Comparison of ENCODE assay signal across 14 cellular contexts in genomic region chr9:98852463-98852735, GRCh38. TPM values are rescaled to one million over a fixed set of nuclear protein-coding genes. Genes with fewer than 3 reads are reported as not detected.
DNase-seq lines count a peak whose midpoint lies in the region; ATAC-seq and TF ChIP-seq lines count a peak whose summit lies in the region.
"Had no signal": no experiment of that assay in that cellular context is flagged by ENCODE, and none has a peak within 500 bp of the region (broad histone marks: within the 10 kb centered on the region; RNA-seq: fewer than 3 reads in every experiment).

No MANE protein-coding gene starts in this region.

- H3K27me3 Mint-ChIP-seq in stimulated activated memory B cell treated with anti-CD40 and anti-IgM and Interleukin-4, amounts not matched to agents 10 μg/mL and 1 μg/mL and 100 μg/mL, for 72 hours: peaks cover 5% of the 10 kb centered on the region

- H4K20me1 ChIP-seq in OCI-LY1 (ENCODE audit: insufficient read depth, low read length): no peaks in the 10 kb centered on the region

- no peak for TF ChIP-seq POLR2A in esophagus muscularis mucosa (IDR thresholded peaks at IDR 0.05; ENCODE audit: low read depth)

- H3K4me3 ChIP-seq in OCI-LY1 (ENCODE audit: low read depth, low read length, poor library complexity, severe bottlenecking): no peak overlapping the region
- H3K4me3 ChIP-seq in esophagus muscularis mucosa: no peak overlapping the region
- no peak overlapping the region for H3K4me3 ChIP-seq in trophoblast cell (ENCODE audit: low read depth, low read length)
- H3K4me3 ChIP-seq: A549, HAP-1 had no signal

- TF ChIP-seq CTCF in OCI-LY1 (IDR thresholded peaks at IDR 0.05; ENCODE audit: low read length): no peak
- TF ChIP-seq CTCF in esophagus muscularis mucosa (IDR thresholded peaks at IDR 0.05): no peak

- peaks cover 4% of the 10 kb centered on the region; the same call in 1 of the 2 replicates for H3K36me3 ChIP-seq in OCI-LY1 (ENCODE audit: insufficient read depth, low read length)
- no peaks in the 10 kb centered on the region for H3K36me3 ChIP-seq in esophagus muscularis mucosa
- no peaks in the 10 kb centered on the region for H3K36me3 ChIP-seq in trophoblast cell (ENCODE audit: control insufficient read depth in 1 of 2, insufficient read depth in 2 of 2, low read length in 2 of 2)
- H3K36me3 ChIP-seq: BE2C, HAP-1 had no signal

- peak overlapping the region; percentile 67 for H2BK5ac ChIP-seq in trophoblast cell (ENCODE audit: low read depth, low read length, poor library complexity)

- H2BK12ac ChIP-seq in trophoblast cell (ENCODE audit: low read length): peak overlapping the region; percentile 64

- H3K4me1 ChIP-seq in OCI-LY1 (ENCODE audit: insufficient read depth, low read length, severe bottlenecking) (peaks cover 16% of the 10 kb centered on the region), esophagus muscularis mucosa (peaks cover 5 to 50% (median 43%) of the 10 kb centered on the region in 4 donors), trophoblast cell (ENCODE audit: control insufficient read depth in 1 of 2, insufficient read depth in 2 of 2, low read length in 2 of 2) (peaks cover 5% of the 10 kb centered on the region in 2 experiments)
- H3K4me1 ChIP-seq: A549, BE2C, HAP-1 had no signal

- peak overlapping the region; percentile 13 for H3K18ac ChIP-seq in trophoblast cell (ENCODE audit: low read length)

- H4K12ac ChIP-seq in trophoblast cell (ENCODE audit: low read depth, low read length): no peak overlapping the region

- no peak overlapping the region for H2AK5ac ChIP-seq in trophoblast cell (ENCODE audit: low read length)

- peaks cover 3% of the 10 kb centered on the region for H3K79me1 ChIP-seq in trophoblast cell (ENCODE audit: low read length)

- peak overlapping the region; percentile 52 for H3K14ac ChIP-seq in trophoblast cell (ENCODE audit: low read length)

- H3K36me3 Mint-ChIP-seq in stimulated activated memory B cell treated with anti-CD40 and anti-IgM and Interleukin-4, amounts not matched to agents 10 μg/mL and 1 μg/mL and 100 μg/mL, for 72 hours: no peaks in the 10 kb centered on the region

- no peaks in the 10 kb centered on the region for H3F3A ChIP-seq in OCI-LY1 (ENCODE audit: insufficient read depth, low read length)

- H3K9me3 ChIP-seq in OCI-LY1 (ENCODE audit: low read length): peaks cover 3% of the 10 kb centered on the region; the same call in 1 of the 2 replicates
- no peaks in the 10 kb centered on the region for H3K9me3 ChIP-seq in esophagus muscularis mucosa
- H3K9me3 ChIP-seq in trophoblast cell (ENCODE audit: insufficient read depth, low read depth, low read length): no peaks in the 10 kb centered on the region
- H3K9me3 ChIP-seq: BE2C, HAP-1 had no signal

- no peaks in the 10 kb centered on the region for H3K4me1 Mint-ChIP-seq in stimulated activated memory B cell treated with anti-CD40 and anti-IgM and Interleukin-4, amounts not matched to agents 10 μg/mL and 1 μg/mL and 100 μg/mL, for 72 hours

- DNase-seq in esophagus muscularis mucosa (ENCODE audit: extremely low spot score) (no peak), trophoblast cell (no peak), DMS53 (lab: John Stamatoyannopoulos, UW) (no peak)
- DNase-seq: BE2C; Calu3; CD8-positive, alpha-beta memory T cell; DMS 273 treated with DMSO at 0.1 percent for 48 hours; DMS79 treated with DMSO at 0.1 percent for 48 hours had no signal

- H3K9me3 Mint-ChIP-seq in stimulated activated memory B cell treated with anti-CD40 and anti-IgM and Interleukin-4, amounts not matched to agents 10 μg/mL and 1 μg/mL and 100 μg/mL, for 72 hours: peaks cover 10% of the 10 kb centered on the region

- intact Hi-C loops in esophagus muscularis mucosa (cut with DNase I): no loop called here

- H3K27ac ChIP-seq in OCI-LY1 (ENCODE audit: low read depth, low read length, poor library complexity, severe bottlenecking) (no peak overlapping the region), esophagus muscularis mucosa (replicated peaks in 1 of 4) (peak overlapping the region in 3 of 4 donors; percentile 14 to 86 (median 79)), trophoblast cell (ENCODE audit: low read depth, low read length) (no peak overlapping the region)
- H3K27ac ChIP-seq: A549 had no signal

- H3K27ac Mint-ChIP-seq in stimulated activated memory B cell treated with anti-CD40 and anti-IgM and Interleukin-4, amounts not matched to agents 10 μg/mL and 1 μg/mL and 100 μg/mL, for 72 hours: no peak overlapping the region

- H3K9me2 ChIP-seq in OCI-LY1 (ENCODE audit: low read depth, low read length): no peaks in the 10 kb centered on the region

- H4K91ac ChIP-seq in trophoblast cell (ENCODE audit: low read depth, low read length): peak overlapping the region; percentile 91

- TF ChIP-seq EP300 in esophagus muscularis mucosa (IDR thresholded peaks at IDR 0.05): no peak

- H3K9ac ChIP-seq in OCI-LY1 (ENCODE audit: low read length): no peak overlapping the region; the same call in 1 of the 2 replicates
- H3K9ac ChIP-seq in trophoblast cell (ENCODE audit: low read length): no peak overlapping the region

- peak overlapping the region; percentile 78 for H2BK120ac ChIP-seq in trophoblast cell (ENCODE audit: insufficient read depth, low read length, poor library complexity)

- H3K27me3 ChIP-seq in OCI-LY1 (ENCODE audit: insufficient read depth, low read length): no peaks in the 10 kb centered on the region; the same call in 1 of the 2 replicates
- no peaks in the 10 kb centered on the region for H3K27me3 ChIP-seq in esophagus muscularis mucosa
- no peaks in the 10 kb centered on the region for H3K27me3 ChIP-seq in trophoblast cell (ENCODE audit: insufficient read depth, low read length)
- H3K27me3 ChIP-seq: BE2C had no signal

- H2AFZ ChIP-seq in OCI-LY1 (ENCODE audit: low read length) (no peak overlapping the region), trophoblast cell (ENCODE audit: insufficient read depth, low read length, poor library complexity) (no peak overlapping the region)

- peak overlapping the region; percentile 10; the same call in 1 of the 2 replicates for H3K4me2 ChIP-seq in OCI-LY1 (ENCODE audit: low read length)
- H3K4me2 ChIP-seq in trophoblast cell (ENCODE audit: low read length): no peak overlapping the region
- H3K4me2 ChIP-seq: A549 had no signal

- no peak overlapping the region for H3K4me3 Mint-ChIP-seq in stimulated activated memory B cell treated with anti-CD40 and anti-IgM and Interleukin-4, amounts not matched to agents 10 μg/mL and 1 μg/mL and 100 μg/mL, for 72 hours
- H3K4me3 Mint-ChIP-seq: CD8-positive, alpha-beta memory T cell had no signal

- WGBS in esophagus muscularis mucosa: 64% methylated on average over 6 of the region's 6 CpGs
- WGBS in trophoblast cell (ENCODE audit: extremely low coverage, insufficient coverage, insufficient read length): no CpG with 5 or more reads among the region's 6 CpGs

- H3K79me2 ChIP-seq in OCI-LY1 (ENCODE audit: insufficient read depth, low read length) (no peaks in the 10 kb centered on the region), trophoblast cell (ENCODE audit: control insufficient read depth, insufficient read depth, low read length, poor library complexity) (peaks cover 3% of the 10 kb centered on the region)

- no peak overlapping the region for H3K23ac ChIP-seq in trophoblast cell (ENCODE audit: low read length)

- ATAC-seq in HG03025 (IDR thresholded peaks at IDR 0.05; ENCODE audit: low FRiP score, unreplicated experiment): no peak
- ATAC-seq in stimulated activated memory B cell treated with anti-CD40 and anti-IgM and Interleukin-4, amounts not matched to agents 10 μg/mL and 1 μg/mL and 100 μg/mL, for 72 hours: no peak
- ATAC-seq: A549, HepG2 had no signal

- peak overlapping the region; percentile 16 for H3K4ac ChIP-seq in trophoblast cell (ENCODE audit: low read depth, low read length)

- peak overlapping the region; percentile 36 for H4K8ac ChIP-seq in trophoblast cell (ENCODE audit: low read depth, low read length)

RNA-seq across cellular contexts. Expression of gene GALNT12, which starts 44.9 kb away (rescaled TPM):
- 10 to 100 TPM; 12.4 to 22.4 (median 16.2) TPM for total RNA-seq in esophagus muscularis mucosa
- 3.4 and 3.7 TPM in 2 replicates for polyA plus RNA-seq in trophoblast cell (2013)
- polyA plus RNA-seq: HepG2 had no signal

RNA-seq across cellular contexts. Expression of gene ANKS6, which starts 56.0 kb away (rescaled TPM):
- 10 to 100 TPM; 15.8 to 31.4 (median 23.6) TPM for total RNA-seq in esophagus muscularis mucosa
- polyA plus RNA-seq in trophoblast cell (2013): 12.1 TPM in 2 replicates

Comparison
In these comparisons a context has a peak if more than half of its experiments do, and no peak if none do; other contexts are left out.
1. H3K27ac ChIP-seq: peak in esophagus muscularis mucosa (3 of 4); none in OCI-LY1 (single experiment) and trophoblast cell (single experiment).